Comparison of ENCODE assay signal across 9 cellular contexts in the genomic region with DNA sequence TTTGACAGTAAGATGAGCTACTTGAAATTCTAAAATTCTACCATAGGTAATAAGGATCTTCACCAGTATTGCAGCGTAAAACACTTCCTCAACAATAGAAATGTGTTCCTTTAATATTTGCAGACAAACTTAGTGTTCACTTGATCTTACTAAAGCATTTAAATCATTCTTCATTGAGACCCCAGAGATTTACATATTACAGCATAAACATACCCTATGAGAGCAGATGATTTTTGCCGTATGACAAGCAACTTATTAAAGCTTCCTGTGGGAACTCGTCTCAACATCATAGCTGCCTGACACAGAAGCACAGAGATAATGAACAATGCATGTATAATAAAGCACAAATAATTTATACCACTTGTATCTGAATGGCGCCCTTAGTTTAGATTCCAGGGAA. TPM values are rescaled to one million over a fixed set of nuclear protein-coding genes. Genes with fewer than 3 reads are reported as not detected.
"Had no signal": no experiment of that assay in that cellular context is flagged by ENCODE, and none has a peak within 500 bp of the region (broad histone marks: within the 10 kb centered on the region; RNA-seq: fewer than 3 reads in every experiment).

No MANE protein-coding gene starts in this region.

- H3K27ac ChIP-seq: HL-60 had no signal

- H3K4me2 ChIP-seq: GM23338 had no signal

- H2AFZ ChIP-seq: GM23338 had no signal

- DNase-seq: H7, IMR-90, KG1 had no signal

- H3K4me3 ChIP-seq: GM23338, HAP-1, K562 had no signal

- FAIRE-seq: H1, K562 had no signal

- H3K4me1 ChIP-seq: HAP-1 had no signal

- H3K9me3 ChIP-seq: HAP-1 had no signal

- H3K36me3 ChIP-seq: HAP-1 had no signal

RNA-seq across cellular contexts. Expression of a gene that starts 3.6 kb away (rescaled TPM):
- total RNA-seq: GM23338, H1, H7, HT1080, IMR-90 had no signal
- polyA plus RNA-seq: GM23338, H1 had no signal
